34 cellular contexts compared by ENCODE assay signal in the genomic region with DNA sequence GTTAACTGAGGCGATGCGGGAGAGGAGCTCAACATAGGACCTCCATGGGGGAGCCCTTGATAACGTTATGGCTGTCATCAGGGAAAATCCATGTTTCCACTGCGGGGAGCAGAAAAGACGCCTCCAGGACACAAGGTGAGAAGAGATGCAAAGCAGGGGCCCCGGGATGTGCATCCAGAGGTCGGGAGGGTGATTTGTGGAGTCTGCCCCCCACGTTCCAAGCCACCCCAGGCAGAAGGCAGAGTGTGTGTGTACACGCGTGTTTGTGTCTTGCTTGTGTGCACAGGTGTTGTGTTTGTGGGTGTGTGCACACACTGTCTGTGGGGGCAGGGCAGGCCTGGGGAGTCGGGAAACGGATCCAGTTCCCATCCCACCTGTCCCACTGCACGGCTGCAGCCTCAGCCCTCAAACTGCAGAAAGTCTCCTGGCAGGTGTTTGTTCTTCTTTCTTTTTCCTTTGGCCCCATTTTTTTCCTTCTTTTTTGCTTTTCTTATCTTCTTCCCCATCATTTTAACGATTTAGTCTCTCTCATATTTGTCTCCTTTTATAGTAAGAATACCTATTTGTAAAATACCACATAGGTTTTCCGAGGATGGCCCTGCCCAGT. TPM values are rescaled to one million over a fixed set of nuclear protein-coding genes. Genes with fewer than 3 reads are reported as not detected.
"Had no signal": no experiment of that assay in that cellular context is flagged by ENCODE, and none has a peak within 500 bp of the region (broad histone marks: within the 10 kb centered on the region; RNA-seq: fewer than 3 reads in every experiment).

No MANE protein-coding gene starts in this region.

- H3K27ac Mint-ChIP-seq: activated CD4-positive, alpha-beta memory T cell treated with anti-CD3 and anti-CD28 coated beads for 36 hours; activated naive CD4-positive, alpha-beta T cell treated with anti-CD3 and anti-CD28 coated beads, Interleukin-2, amount 10 ng/mL, durations not matched to agents 7 days and 5 days; activated naive CD8-positive, alpha-beta T cell treated with anti-CD3 and anti-CD28 coated beads, Interleukin-2, amount 10 ng/mL, durations not matched to agents 7 days and 5 days; activated T-helper 1 cell treated with anti-CD3 and anti-CD28 coated beads, Interleukin-12 subunit alpha, Interleukin-12 subunit beta, Interleukin-2, Interleukin-4 antibody, amounts not matched to agents 30 ng/mL and 10 ng/mL and 1 ng/mL, durations not matched to agents 14 hours and 24 hours and 36 hours; effector memory CD8-positive, alpha-beta T cell; natural killer cell; stimulated activated naive B cell treated with anti-CD40 and anti-IgM and Interleukin-4, amounts not matched to agents 10 μg/mL and 1 μg/mL and 100 μg/mL, for 72 hours; T-helper 17 cell had no signal

- H3K27me3 ChIP-seq: neutrophil, ovary, thyroid gland had no signal

- ATAC-seq: activated CD4-positive, CD25-positive, alpha-beta regulatory T cell treated with anti-CD3 and anti-CD28 coated beads, Interleukin-2, amount 50 U/mL, for 24 hours; effector memory CD8-positive, alpha-beta T cell; foreskin keratinocyte; heart right ventricle; left lobe of liver; lower lobe of right lung; natural killer cell; stimulated activated naive B cell treated with anti-CD40 and anti-IgM and Interleukin-4, amounts not matched to agents 10 μg/mL and 1 μg/mL and 100 μg/mL, for 72 hours; T-helper 17 cell had no signal

- H3K36me3 Mint-ChIP-seq: activated CD4-positive, alpha-beta memory T cell treated with anti-CD3 and anti-CD28 coated beads for 36 hours; activated naive CD4-positive, alpha-beta T cell treated with anti-CD3 and anti-CD28 coated beads, Interleukin-2, amount 10 ng/mL, durations not matched to agents 7 days and 5 days; activated naive CD8-positive, alpha-beta T cell treated with anti-CD3 and anti-CD28 coated beads, Interleukin-2, amount 10 ng/mL, durations not matched to agents 7 days and 5 days; natural killer cell; stimulated activated naive B cell treated with anti-CD40 and anti-IgM and Interleukin-4, amounts not matched to agents 10 μg/mL and 1 μg/mL and 100 μg/mL, for 72 hours had no signal

- FAIRE-seq: astrocyte had no signal

- H3K4me2 ChIP-seq: smooth muscle cell had no signal

- H3K9me3 Mint-ChIP-seq: activated CD4-positive, alpha-beta memory T cell treated with anti-CD3 and anti-CD28 coated beads for 36 hours; activated naive CD4-positive, alpha-beta T cell treated with anti-CD3 and anti-CD28 coated beads, Interleukin-2, amount 10 ng/mL, durations not matched to agents 7 days and 5 days; activated naive CD8-positive, alpha-beta T cell treated with anti-CD3 and anti-CD28 coated beads, Interleukin-2, amount 10 ng/mL, durations not matched to agents 7 days and 5 days; activated T-helper 1 cell treated with anti-CD3 and anti-CD28 coated beads, Interleukin-12 subunit alpha, Interleukin-12 subunit beta, Interleukin-2, Interleukin-4 antibody, amounts not matched to agents 30 ng/mL and 10 ng/mL and 1 ng/mL, durations not matched to agents 14 hours and 24 hours and 36 hours; effector memory CD8-positive, alpha-beta T cell; natural killer cell; stimulated activated naive B cell treated with anti-CD40 and anti-IgM and Interleukin-4, amounts not matched to agents 10 μg/mL and 1 μg/mL and 100 μg/mL, for 72 hours had no signal

- H3K4me1 ChIP-seq: esophagus muscularis mucosa, foreskin keratinocyte, heart right ventricle, lower lobe of right lung, prostate gland, stomach had no signal

- H3K9me3 ChIP-seq: esophagus muscularis mucosa, heart right ventricle, lower lobe of right lung, neutrophil, ovary, prostate gland, stomach, thyroid gland had no signal

- H3K36me3 ChIP-seq: brain microvascular endothelial cell, esophagus muscularis mucosa, heart right ventricle, lower lobe of right lung, neutrophil, ovary, prostate gland, stomach, thyroid gland, WERI-Rb-1 had no signal

- H3K27me3 Mint-ChIP-seq: activated naive CD4-positive, alpha-beta T cell treated with anti-CD3 and anti-CD28 coated beads, Interleukin-2, amount 10 ng/mL, durations not matched to agents 7 days and 5 days had no signal

- H3K4me1 Mint-ChIP-seq: activated naive CD4-positive, alpha-beta T cell treated with anti-CD3 and anti-CD28 coated beads, Interleukin-2, amount 10 ng/mL, durations not matched to agents 7 days and 5 days; activated naive CD8-positive, alpha-beta T cell treated with anti-CD3 and anti-CD28 coated beads, Interleukin-2, amount 10 ng/mL, durations not matched to agents 7 days and 5 days; natural killer cell; stimulated activated naive B cell treated with anti-CD40 and anti-IgM and Interleukin-4, amounts not matched to agents 10 μg/mL and 1 μg/mL and 100 μg/mL, for 72 hours; T-helper 17 cell had no signal

- DNase-seq: activated CD4-positive, alpha-beta memory T cell treated with anti-CD3 and anti-CD28 coated beads for 36 hours; activated CD4-positive, alpha-beta T cell treated with anti-CD3 and anti-CD28 coated beads for 48 hours; activated CD8-positive, alpha-beta memory T cell treated with anti-CD3 and anti-CD28 coated beads, Interleukin-2, amount 50 U/mL, for 4 hours; activated gamma-delta T cell; activated naive CD4-positive, alpha-beta T cell treated with anti-CD3 and anti-CD28 coated beads, Interleukin-2, amount 10 ng/mL, durations not matched to agents 7 days and 5 days; activated naive CD8-positive, alpha-beta T cell treated with anti-CD3 and anti-CD28 coated beads, Interleukin-2, amount 10 ng/mL, durations not matched to agents 7 days and 5 days; activated T-cell treated with anti-CD3 and anti-CD28 coated beads, Interleukin-2, amount 50 U/mL, for 1 hour; brain microvascular endothelial cell; caudate nucleus; cortex of kidney; effector memory CD8-positive, alpha-beta T cell; foreskin keratinocyte; heart right ventricle; lower lobe of right lung; mesenchymal stem cell; natural killer cell; ovary; stimulated activated CD4-positive, alpha-beta T cell treated with anti-CD3 and anti-CD28 coated beads, Interleukin-1b, Interleukin-23, amount 100 ng/mL, for 48 hours; stimulated activated CD4-positive, alpha-beta T cell treated with anti-CD3 and anti-CD28 coated beads, Interleukin-4, amount 100 ng/mL, for 4 hours; stimulated activated CD8-positive, alpha-beta memory T cell treated with anti-CD3 and anti-CD28 coated beads, Interleukin-4, amount 100 ng/mL, for 48 hours; stimulated activated naive B cell treated with anti-CD40 and anti-IgM and Interleukin-4, amounts not matched to agents 10 μg/mL and 1 μg/mL and 100 μg/mL, for 72 hours; stomach; T-helper 17 cell; T1000; WERI-Rb-1 had no signal

- H3K4me3 Mint-ChIP-seq: activated CD4-positive, alpha-beta memory T cell treated with anti-CD3 and anti-CD28 coated beads for 36 hours; activated naive CD4-positive, alpha-beta T cell treated with anti-CD3 and anti-CD28 coated beads, Interleukin-2, amount 10 ng/mL, durations not matched to agents 7 days and 5 days; activated naive CD8-positive, alpha-beta T cell treated with anti-CD3 and anti-CD28 coated beads, Interleukin-2, amount 10 ng/mL, durations not matched to agents 7 days and 5 days; activated T-helper 1 cell treated with anti-CD3 and anti-CD28 coated beads, Interleukin-12 subunit alpha, Interleukin-12 subunit beta, Interleukin-2, Interleukin-4 antibody, amounts not matched to agents 30 ng/mL and 10 ng/mL and 1 ng/mL, durations not matched to agents 14 hours and 24 hours and 36 hours; effector memory CD8-positive, alpha-beta T cell; natural killer cell; stimulated activated naive B cell treated with anti-CD40 and anti-IgM and Interleukin-4, amounts not matched to agents 10 μg/mL and 1 μg/mL and 100 μg/mL, for 72 hours; T-helper 17 cell had no signal

- H3K4me3 ChIP-seq: esophagus muscularis mucosa, heart right ventricle, lower lobe of right lung, ovary, prostate gland, smooth muscle cell, stomach, thyroid gland had no signal

- H3K27ac ChIP-seq: brain microvascular endothelial cell, esophagus muscularis mucosa, foreskin keratinocyte, heart right ventricle, lower lobe of right lung, neutrophil, ovary, prostate gland, stomach, thyroid gland, WERI-Rb-1 had no signal

RNA-seq across cellular contexts. Expression of a gene that starts 17.4 kb away (rescaled TPM):
- total RNA-seq: activated CD4-positive, alpha-beta memory T cell treated with anti-CD3 and anti-CD28 coated beads for 36 hours; activated T-helper 1 cell treated with anti-CD3 and anti-CD28 coated beads, Interleukin-12 subunit alpha, Interleukin-12 subunit beta, Interleukin-2, Interleukin-4 antibody, amounts not matched to agents 30 ng/mL and 10 ng/mL and 1 ng/mL, durations not matched to agents 14 hours and 24 hours and 36 hours; foreskin keratinocyte had no signal
- polyA plus RNA-seq: foreskin keratinocyte had no signal
